Comparison of ENCODE assay signal across 16 cellular contexts in the genomic region with DNA sequence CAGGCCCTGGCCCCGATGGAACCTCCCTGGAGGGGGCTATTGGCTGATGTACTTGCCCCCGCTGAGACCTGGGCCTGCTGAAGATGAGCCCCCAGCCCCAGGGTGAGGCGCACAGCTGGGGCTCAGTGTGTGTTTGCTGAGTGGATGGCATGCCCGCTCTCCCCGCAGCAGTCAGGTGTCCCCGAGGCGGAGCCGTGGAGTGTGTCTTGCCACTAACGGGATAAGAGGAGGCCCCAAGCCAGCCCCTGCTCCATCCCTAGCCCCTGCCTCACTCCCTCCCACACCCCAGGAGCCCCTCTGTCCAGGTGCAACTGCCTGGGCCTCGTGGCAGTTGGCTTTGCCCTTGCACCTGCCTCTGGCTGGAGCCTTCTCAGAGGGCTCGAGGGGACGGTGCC.
DNase-seq lines count a peak whose midpoint lies in the region; ATAC-seq, FAIRE-seq and TF ChIP-seq lines count a peak whose summit lies in the region.
"Had no signal": no experiment of that assay in that cellular context is flagged by ENCODE, and none has a peak within 500 bp of the region (broad histone marks: within the 10 kb centered on the region; RNA-seq: fewer than 3 reads in every experiment).

No MANE protein-coding gene starts in this region.

- TF ChIP-seq CTCF in heart right ventricle (IDR thresholded peaks at IDR 0.05) (no peak), endothelial cell of umbilical vein (IDR thresholded peaks at IDR 0.05; ENCODE audit: extremely low read depth in 1 of 2, insufficient read depth in 1 of 2, low read depth in 1 of 2, low read length in 2 of 2) (no peak), vagina (IDR thresholded peaks at IDR 0.05) (no peak)

- H3K4me1 ChIP-seq in heart right ventricle: peaks cover 14 to 46% (median 25%) of the 10 kb centered on the region in 9 donors
- H3K4me1 ChIP-seq in endothelial cell of umbilical vein (ENCODE audit: control insufficient read depth, extremely low read depth, insufficient read depth, low read length): peaks cover 13% of the 10 kb centered on the region
- no peaks in the 10 kb centered on the region for H3K4me1 ChIP-seq in neuronal stem cell (ENCODE audit: control insufficient read depth in 2 of 2, insufficient read depth in 1 of 2, low read depth in 1 of 2, low read length in 2 of 2)
- H3K4me1 ChIP-seq in vagina: peaks cover 51% of the 10 kb centered on the region
- H3K4me1 ChIP-seq: foreskin keratinocyte had no signal

- H3K36me3 ChIP-seq in heart right ventricle (no peaks in the 10 kb centered on the region), endothelial cell of umbilical vein (ENCODE audit: control insufficient read depth in 2 of 2, extremely low read depth in 1 of 2, insufficient read depth in 2 of 2, low read length in 2 of 2) (no peaks in the 10 kb centered on the region), neuronal stem cell (replicated peaks in 1 of 2; ENCODE audit: control insufficient read depth in 2 of 2, insufficient read depth in 2 of 2, low read length in 2 of 2) (no peaks in the 10 kb centered on the region), vagina (no peaks in the 10 kb centered on the region)
- H3K36me3 ChIP-seq: MG63, WERI-Rb-1 had no signal

- 52 to 64% methylated on average over 12 of the region's 12 CpGs for WGBS in heart right ventricle, 2 donors
- WGBS in neuronal stem cell (ENCODE audit: extremely low coverage in 2 of 2, insufficient read length in 2 of 2, insufficient replicate concordance in 1 of 2), 2 donors: no CpG with 5 or more reads among the region's 12 CpGs

- peak overlapping the region; percentile 71 for H3K14ac ChIP-seq in neuronal stem cell (ENCODE audit: low read length)

- DNase-seq in heart right ventricle: no peak
- DNase-seq in cardiac septum (ENCODE audit: low spot score): no peak
- no peak for DNase-seq in endothelial cell of umbilical vein (ENCODE audit: low read depth, low spot score)
- no peak for DNase-seq in neuronal stem cell (ENCODE audit: low spot score)
- no peak for DNase-seq in vagina (ENCODE audit: extremely low spot score in 2 of 2)
- DNase-seq: activated T-cell treated with anti-CD3 and anti-CD28 coated beads for 4 hours had no signal

- H4K8ac ChIP-seq in neuronal stem cell (ENCODE audit: low read depth, low read length): peak overlapping the region; percentile 92

- peak overlapping the region; percentile 43 for H3K23ac ChIP-seq in neuronal stem cell (ENCODE audit: low read depth, low read length, poor library complexity)

- no peaks in the 10 kb centered on the region for H3K9me3 ChIP-seq in heart right ventricle
- no peaks in the 10 kb centered on the region for H3K9me3 ChIP-seq in endothelial cell of umbilical vein (replicated peaks; ENCODE audit: control insufficient read depth, insufficient read depth, low read length)
- H3K9me3 ChIP-seq in neuronal stem cell (replicated peaks in 1 of 2; ENCODE audit: control insufficient read depth in 2 of 2, insufficient read depth in 1 of 2, low read depth in 1 of 2, low read length in 2 of 2): no peaks in the 10 kb centered on the region
- no peaks in the 10 kb centered on the region for H3K9me3 ChIP-seq in vagina
- H3K9me3 ChIP-seq: MG63 had no signal

- H2AK5ac ChIP-seq in neuronal stem cell (ENCODE audit: low read depth, low read length): peak overlapping the region; percentile 46

- FAIRE-seq in endothelial cell of umbilical vein (lab: Jason Lieb, UNC): no peak
- FAIRE-seq: GM12878, H1, kidney, small intestine had no signal

- H3K4me2 ChIP-seq in endothelial cell of umbilical vein (ENCODE audit: insufficient read depth, low read length): no peak overlapping the region
- no peak overlapping the region for H3K4me2 ChIP-seq in neuronal stem cell (ENCODE audit: insufficient read depth, low read length, poor library complexity, severe bottlenecking)

- no peak overlapping the region for H2BK120ac ChIP-seq in neuronal stem cell (ENCODE audit: low read depth, low read length)

- H2AFZ ChIP-seq in endothelial cell of umbilical vein (ENCODE audit: low read depth, low read length) (peak overlapping the region; percentile 56), neuronal stem cell (ENCODE audit: low read length) (no peak overlapping the region)

- POLR2A ChIA-PET in endothelial cell of umbilical vein (lab: Charles Lee): interaction anchor here (1.6 kb wide), 1 partner anchor 18 kb away, joined by 5 read pairs; no protein-coding TSS in a partner anchor

- peak overlapping the region; percentile 71 for H2BK15ac ChIP-seq in neuronal stem cell (ENCODE audit: low read length)

- ATAC-seq in heart right ventricle (peak in 5 of 8 donors; percentile 2 to 10 (median 6)), SK-N-SH treated with all-trans-retinoic acid at 6 μM for 48 hours (no peak), GM19023 (IDR thresholded peaks at IDR 0.05; ENCODE audit: unreplicated experiment) (no peak), HG02763 (IDR thresholded peaks at IDR 0.05; ENCODE audit: unreplicated experiment) (no peak)
- ATAC-seq: foreskin keratinocyte, GM12878 had no signal

- H3K27me3 ChIP-seq in heart right ventricle (no peaks in the 10 kb centered on the region), endothelial cell of umbilical vein (ENCODE audit: control insufficient read depth in 2 of 2, insufficient read depth in 2 of 2, low read length in 2 of 2) (no peaks in the 10 kb centered on the region), neuronal stem cell (ENCODE audit: control insufficient read depth in 3 of 3, insufficient read depth in 3 of 3, low read depth in 1 of 3, low read length in 3 of 3) (peaks cover 0 to 6% (median 0%) of the 10 kb centered on the region in 3 experiments), vagina (no peaks in the 10 kb centered on the region)
- H3K27me3 ChIP-seq: foreskin keratinocyte, MG63 had no signal

- H3K79me2 ChIP-seq in endothelial cell of umbilical vein (ENCODE audit: control insufficient read depth, insufficient read depth, low read length): no peaks in the 10 kb centered on the region

- CTCF ChIA-PET in endothelial cell of umbilical vein (lab: Charles Lee): interaction anchor here (1.2 kb wide), 1 partner anchor 18 kb away, joined by 4 read pairs; no protein-coding TSS in a partner anchor

- BruUV-seq in endothelial cell of umbilical vein (replicated peaks; lab: Mats Ljungman, UMichigan): no TSS peak

- dilution Hi-C loops in endothelial cell of umbilical vein (cut with MboI; ENCODE audit: extremely low pct_ligation_motif_present, low sequenced_read_pairs): no loop called here

- H4K91ac ChIP-seq in neuronal stem cell (ENCODE audit: low read depth, low read length, poor library complexity): peak overlapping the region; percentile 79

- peak overlapping the region; percentile 39 for H2BK5ac ChIP-seq in neuronal stem cell (ENCODE audit: low read length)

- H3K9ac ChIP-seq in endothelial cell of umbilical vein (replicated peaks; ENCODE audit: extremely low read depth, insufficient read depth, low read length) (no peak overlapping the region), neuronal stem cell (ENCODE audit: low read depth, low read length, poor library complexity) (no peak overlapping the region)

- H3K4ac ChIP-seq in neuronal stem cell (ENCODE audit: low read length): no peak overlapping the region

- H3K18ac ChIP-seq in neuronal stem cell (ENCODE audit: low read length): peak overlapping the region; percentile 78

- intact Hi-C loops in heart right ventricle (cut with DNase I) (loop anchor here in 1 of 10 donors (5.0 kb wide), 1 partner anchor 173 kb away; no protein-coding TSS in a partner anchor), cardiac septum (cut with DNase I) (no loop called here), endothelial cell of umbilical vein (cut with micrococcal nuclease) (loop anchor here (1.0 kb wide), 1 partner anchor 18 kb away; no protein-coding TSS in a partner anchor), vagina (cut with DNase I) (loop anchor here (5.0 kb wide), 1 partner anchor 168 kb away; a partner anchor contains a TSS)

- H3K27ac ChIP-seq in heart right ventricle (peak overlapping the region in 9 of 10 donors; percentile 58 to 79 (median 69)), endothelial cell of umbilical vein (ENCODE audit: insufficient read depth, low read depth, low read length) (no peak overlapping the region), neuronal stem cell (replicated peaks; ENCODE audit: low read length) (no peak overlapping the region), vagina (peak overlapping the region; percentile 78)
- H3K27ac ChIP-seq: foreskin keratinocyte had no signal

- TF ChIP-seq POLR2A in endothelial cell of umbilical vein (IDR thresholded peaks at IDR 0.05; ENCODE audit: low read depth, low read length): no peak
- TF ChIP-seq POLR2A in vagina (IDR thresholded peaks at IDR 0.05): no peak

- H3K79me1 ChIP-seq in neuronal stem cell (ENCODE audit: low read depth, low read length): peaks cover 2% of the 10 kb centered on the region

- H3K4me3 ChIP-seq in heart right ventricle: no peak overlapping the region
- no peak overlapping the region for H3K4me3 ChIP-seq in endothelial cell of umbilical vein (replicated peaks in 1 of 3; ENCODE audit: insufficient read depth in 1 of 3, low read depth in 1 of 3, low read length in 3 of 3)
- H3K4me3 ChIP-seq in neuronal stem cell (ENCODE audit: low read length in 2 of 2): no peak overlapping the region
- H3K4me3 ChIP-seq in vagina: no peak overlapping the region
- H3K4me3 ChIP-seq: GM12878, MG63 had no signal

- H2BK12ac ChIP-seq in neuronal stem cell (ENCODE audit: low read length): peak overlapping the region; percentile 58

- H4K20me1 ChIP-seq in endothelial cell of umbilical vein (replicated peaks; ENCODE audit: control insufficient read depth, extremely low read depth, insufficient read depth, low read length): no peaks in the 10 kb centered on the region

- no peaks in the 10 kb centered on the region for H3K9me1 ChIP-seq in endothelial cell of umbilical vein (replicated peaks; ENCODE audit: control insufficient read depth, extremely low read depth, insufficient read depth, low read length)

TF ChIP-seq in endothelial cell of umbilical vein, 7 proteins besides CTCF, POLR2A, EP300 and RAD21 (continues in another document):
- TF ChIP-seq, protein P1, sequence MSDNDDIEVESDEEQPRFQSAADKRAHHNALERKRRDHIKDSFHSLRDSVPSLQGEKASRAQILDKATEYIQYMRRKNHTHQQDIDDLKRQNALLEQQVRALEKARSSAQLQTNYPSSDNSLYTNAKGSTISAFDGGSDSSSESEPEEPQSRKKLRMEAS (IDR thresholded peaks at IDR 0.05; ENCODE audit: insufficient read depth, insufficient read length): no peak
- TF ChIP-seq FOS (IDR thresholded peaks at IDR 0.05; ENCODE audit: borderline replicate concordance, insufficient read depth, low read length): no peak
- TF ChIP-seq MYC (IDR thresholded peaks at IDR 0.05; ENCODE audit: low read depth, low read length): no peak

TF ChIP-seq in SK-N-SH treated with all-trans-retinoic acid at 6 μM for 48 hours, 23 proteins besides CTCF, POLR2A, EP300 and RAD21 (continues in another document):
- no peak for TF ChIP-seq OSR1 (CRISPR knock-in tag; IDR thresholded peaks at IDR 0.05)
- TF ChIP-seq ESRRG (CRISPR knock-in tag; IDR thresholded peaks at IDR 0.05): no peak
- TF ChIP-seq TCF4 (CRISPR knock-in tag; IDR thresholded peaks at IDR 0.05; ENCODE audit: borderline replicate concordance): no peak
- no peak for TF ChIP-seq TOX (CRISPR knock-in tag; IDR thresholded peaks at IDR 0.05; ENCODE audit: borderline replicate concordance)
- no peak for TF ChIP-seq BACH2 (CRISPR knock-in tag; IDR thresholded peaks at IDR 0.05; ENCODE audit: borderline replicate concordance)
- no peak for TF ChIP-seq ZNF70 (CRISPR knock-in tag; IDR thresholded peaks at IDR 0.05)

Comparison
In these comparisons a context has a peak if more than half of its experiments do, and no peak if none do; other contexts are left out.
1. ATAC-seq: peak in heart right ventricle (5 of 8); none in SK-N-SH treated with all-trans-retinoic acid at 6 μM for 48 hours (single experiment), GM19023 (single experiment) and HG02763 (single experiment).
2. H3K27ac ChIP-seq: peak in heart right ventricle (9 of 10) and vagina (single experiment); none in endothelial cell of umbilical vein (single experiment) and neuronal stem cell (single experiment).